ENCODE assay signal across 31 cellular contexts in genomic region chr12:27527512-27527911, GRCh38.
"Had no signal": no experiment of that assay in that cellular context is flagged by ENCODE, and none has a peak within 500 bp of the region (broad histone marks: within the 10 kb centered on the region; RNA-seq: fewer than 3 reads in every experiment).

No MANE protein-coding gene starts in this region.

- H3K4me3 Mint-ChIP-seq: activated naive CD8-positive, alpha-beta T cell; immature natural killer cell; T-helper 1 cell treated with Interleukin-12 subunit alpha and Interleukin-12 subunit beta and Interleukin-4 antibody, amounts not matched to agents 30 μg/mL and 1 μg/mL, for 36 hours had no signal

- H3K27me3 Mint-ChIP-seq: activated naive CD8-positive, alpha-beta T cell had no signal

- H3K9me3 ChIP-seq: colonic mucosa, gastrocnemius medialis, pancreas, prostate gland, spleen, tibial nerve had no signal

- H3K27me3 ChIP-seq: body of pancreas, cardiac muscle cell, colonic mucosa, dorsolateral prefrontal cortex, gastrocnemius medialis, pancreas, spleen, tibial nerve had no signal

- H3K9me3 Mint-ChIP-seq: immature natural killer cell; T-helper 1 cell treated with Interleukin-12 subunit alpha and Interleukin-12 subunit beta and Interleukin-4 antibody, amounts not matched to agents 30 μg/mL and 1 μg/mL, for 36 hours had no signal

- H3K27ac Mint-ChIP-seq: activated naive CD8-positive, alpha-beta T cell; immature natural killer cell; T-helper 1 cell treated with Interleukin-12 subunit alpha and Interleukin-12 subunit beta and Interleukin-4 antibody, amounts not matched to agents 30 μg/mL and 1 μg/mL, for 36 hours had no signal

- ATAC-seq: activated CD4-positive, CD25-positive, alpha-beta regulatory T cell treated with anti-CD3 and anti-CD28 coated beads, Interleukin-2, amount 50 U/mL, for 24 hours; body of pancreas; gastrocnemius medialis; left ventricle myocardium superior; pancreas had no signal

- H3K4me3 ChIP-seq: body of pancreas, cardiac muscle cell, colonic mucosa, gastrocnemius medialis, pancreas, prostate gland, spleen, tibial nerve had no signal

- H3K36me3 ChIP-seq: cardiac muscle cell, colonic mucosa, gastrocnemius medialis, pancreas, prostate gland, spleen, tibial nerve, WERI-Rb-1 had no signal

- H3K4me1 ChIP-seq: prostate gland had no signal

- H3K36me3 Mint-ChIP-seq: activated naive CD8-positive, alpha-beta T cell; immature natural killer cell had no signal

- DNase-seq: activated CD4-positive, alpha-beta T cell treated with anti-CD3 and anti-CD28 coated beads for 48 hours; activated CD4-positive, alpha-beta T cell treated with anti-CD3 and anti-CD28 coated beads, Interleukin-2, amount 50 U/mL, for 48 hours; activated CD8-positive, alpha-beta memory T cell treated with anti-CD3 and anti-CD28 coated beads for 24 hours; activated effector memory CD4-positive, alpha-beta T cell treated with Interleukin-2 at 50 U/mL for 16 hours; activated naive CD4-positive, alpha-beta T cell treated with Interleukin-2 at 50 U/mL for 16 hours; anterior cingulate cortex; body of pancreas; cerebellar nuclear complex; colonic mucosa; dorsolateral prefrontal cortex; effector memory CD4-positive, alpha-beta T cell; erythroblast; gastrocnemius medialis; glutamatergic neuron; hypothalamus; immature natural killer cell; kidney glomerular epithelial cell; left ventricle myocardium superior; nucleus accumbens; pancreas; retina; spleen; stimulated activated naive CD4-positive, alpha-beta T cell treated with Interleukin-2 at 50 U/mL for 16 hours; T-helper 9 cell; WERI-Rb-1 had no signal

- H3K27ac ChIP-seq: body of pancreas, cardiac muscle cell, colonic mucosa, gastrocnemius medialis, pancreas, prostate gland, spleen, tibial nerve, WERI-Rb-1 had no signal
